10 cellular contexts compared by ENCODE assay signal in the genomic region with DNA sequence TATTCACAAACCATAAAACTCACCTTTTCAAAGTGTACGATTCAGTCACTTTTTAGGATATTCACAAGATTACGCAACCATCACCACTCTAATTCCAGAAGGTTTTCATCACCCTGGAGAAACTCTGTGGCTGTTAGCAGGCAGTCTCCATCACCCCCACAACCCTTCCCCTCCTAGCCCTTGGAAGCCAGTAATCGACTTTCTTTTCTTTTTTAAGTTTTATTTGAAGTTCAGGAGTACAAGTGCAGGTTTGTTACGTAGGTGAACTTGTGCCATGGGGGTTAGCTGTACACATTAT.
"Had no signal": no experiment of that assay in that cellular context is flagged by ENCODE, and none has a peak within 500 bp of the region (broad histone marks: within the 10 kb centered on the region; RNA-seq: fewer than 3 reads in every experiment).

No MANE protein-coding gene starts in this region.

- DNase-seq: activated CD4-positive, alpha-beta T cell treated with anti-CD3 and anti-CD28 coated beads, Interleukin-2, amount 50 U/mL, for 1 hour; activated CD8-positive, alpha-beta memory T cell treated with anti-CD3 and anti-CD28 coated beads for 24 hours; activated naive CD8-positive, alpha-beta T cell treated with anti-CD3 and anti-CD28 coated beads, Interleukin-2, amount 10 ng/mL, durations not matched to agents 7 days and 5 days; aorta; foreskin keratinocyte; stimulated activated CD4-positive, alpha-beta T cell treated with anti-CD3 and anti-CD28 coated beads, Interleukin-12 subunit alpha, Interleukin-12 subunit beta, amount 100 ng/mL, for 4 hours; stimulated activated CD4-positive, alpha-beta T cell treated with anti-CD3 and anti-CD28 coated beads, Interleukin-2, amount 100 ng/mL, for 24 hours had no signal

- H3K4me1 ChIP-seq: foreskin keratinocyte had no signal

- H3K4me3 ChIP-seq: lung had no signal

- H3K27ac ChIP-seq: epithelial cell of prostate, foreskin keratinocyte had no signal

- ATAC-seq: stimulated activated effector memory CD8-positive, alpha-beta T cell treated with anti-CD3 and anti-CD28 coated beads, Interleukin-12 subunit alpha, Interleukin-12 subunit beta, amount 100 ng/mL, for 72 hours had no signal

- H3K27me3 ChIP-seq: foreskin keratinocyte had no signal
